Comparison of ENCODE assay signal across 10 cellular contexts in genomic region chr5:14593326-14594036, GRCh38. TPM values are rescaled to one million over a fixed set of nuclear protein-coding genes. Genes with fewer than 3 reads are reported as not detected.
DNase-seq lines count a peak whose midpoint lies in the region; TF ChIP-seq lines count a peak whose summit lies in the region.
"Had no signal": no experiment of that assay in that cellular context is flagged by ENCODE, and none has a peak within 500 bp of the region (broad histone marks: within the 10 kb centered on the region; RNA-seq: fewer than 3 reads in every experiment).

No MANE protein-coding gene starts in this region.

- DNase-seq in ELR (ENCODE audit: low read depth) (peak; percentile 70), HT1080 (ENCODE audit: low read depth) (peak; percentile 66), renal cortical epithelial cell (ENCODE audit: low read depth) (peak; percentile 9), osteocyte (ENCODE audit: extremely low spot score, unreplicated experiment) (no peak), NCI-H128 (lab: John Stamatoyannopoulos, UW; ENCODE audit: unreplicated experiment) (no peak), NCI-H774 (lab: John Stamatoyannopoulos, UW) (no peak)
- DNase-seq in activated T-helper 1 cell treated with anti-CD3 and anti-CD28 coated beads, Interleukin-12 subunit alpha, Interleukin-12 subunit beta, Interleukin-2, Interleukin-4 antibody, amounts not matched to agents 30 ng/mL and 10 ng/mL and 1 ng/mL, durations not matched to agents 14 hours and 24 hours and 36 hours (ENCODE audit: low spot score): no peak
- DNase-seq: NCI-H2227 treated with DMSO at 0.1 percent for 48 hours; stimulated activated CD4-positive, alpha-beta T cell treated with anti-CD3 and anti-CD28 coated beads, Interleukin-4, amount 100 ng/mL, for 1 hour; T-helper 9 cell had no signal

- H3K4me1 Mint-ChIP-seq in activated T-helper 1 cell treated with anti-CD3 and anti-CD28 coated beads, Interleukin-12 subunit alpha, Interleukin-12 subunit beta, Interleukin-2, Interleukin-4 antibody, amounts not matched to agents 30 ng/mL and 10 ng/mL and 1 ng/mL, durations not matched to agents 14 hours and 24 hours and 36 hours (ENCODE audit: low read depth): peaks cover 81% of the 10 kb centered on the region
- H3K4me1 Mint-ChIP-seq in osteocyte (ENCODE audit: unreplicated experiment): no peaks in the 10 kb centered on the region

- H3K4me3 Mint-ChIP-seq in activated T-helper 1 cell treated with anti-CD3 and anti-CD28 coated beads, Interleukin-12 subunit alpha, Interleukin-12 subunit beta, Interleukin-2, Interleukin-4 antibody, amounts not matched to agents 30 ng/mL and 10 ng/mL and 1 ng/mL, durations not matched to agents 14 hours and 24 hours and 36 hours: peak overlapping the region; percentile 50
- H3K4me3 Mint-ChIP-seq in osteocyte (ENCODE audit: unreplicated experiment): no peak overlapping the region

- no peak for TF ChIP-seq CTCF in osteocyte (IDR thresholded peaks at IDR 0.05)

- peaks cover 10% of the 10 kb centered on the region for H3K36me3 Mint-ChIP-seq in activated T-helper 1 cell treated with anti-CD3 and anti-CD28 coated beads, Interleukin-12 subunit alpha, Interleukin-12 subunit beta, Interleukin-2, Interleukin-4 antibody, amounts not matched to agents 30 ng/mL and 10 ng/mL and 1 ng/mL, durations not matched to agents 14 hours and 24 hours and 36 hours (ENCODE audit: low read depth)
- no peaks in the 10 kb centered on the region for H3K36me3 Mint-ChIP-seq in osteocyte (ENCODE audit: unreplicated experiment)

- H3K9me3 Mint-ChIP-seq in activated T-helper 1 cell treated with anti-CD3 and anti-CD28 coated beads, Interleukin-12 subunit alpha, Interleukin-12 subunit beta, Interleukin-2, Interleukin-4 antibody, amounts not matched to agents 30 ng/mL and 10 ng/mL and 1 ng/mL, durations not matched to agents 14 hours and 24 hours and 36 hours: no peaks in the 10 kb centered on the region
- H3K9me3 Mint-ChIP-seq in osteocyte (ENCODE audit: unreplicated experiment): no peaks in the 10 kb centered on the region

- no peaks in the 10 kb centered on the region for H3K27me3 Mint-ChIP-seq in activated T-helper 1 cell treated with anti-CD3 and anti-CD28 coated beads, Interleukin-12 subunit alpha, Interleukin-12 subunit beta, Interleukin-2, Interleukin-4 antibody, amounts not matched to agents 30 ng/mL and 10 ng/mL and 1 ng/mL, durations not matched to agents 14 hours and 24 hours and 36 hours (ENCODE audit: insufficient read depth)
- peaks cover 42% of the 10 kb centered on the region for H3K27me3 Mint-ChIP-seq in osteocyte (ENCODE audit: unreplicated experiment)

- H3K27ac Mint-ChIP-seq in activated T-helper 1 cell treated with anti-CD3 and anti-CD28 coated beads, Interleukin-12 subunit alpha, Interleukin-12 subunit beta, Interleukin-2, Interleukin-4 antibody, amounts not matched to agents 30 ng/mL and 10 ng/mL and 1 ng/mL, durations not matched to agents 14 hours and 24 hours and 36 hours: peak overlapping the region; percentile 98
- no peak overlapping the region for H3K27ac Mint-ChIP-seq in osteocyte (ENCODE audit: unreplicated experiment)

- intact Hi-C loops in activated T-helper 1 cell treated with anti-CD3 and anti-CD28 coated beads, Interleukin-12 subunit alpha, Interleukin-12 subunit beta, Interleukin-2, Interleukin-4 antibody, amounts not matched to agents 30 ng/mL and 10 ng/mL and 1 ng/mL, durations not matched to agents 14 hours and 24 hours and 36 hours (cut with micrococcal nuclease): loop anchor here (2.0 to 10.0 kb wide), 3 partner anchors 71 to 411 kb away; partner anchors contain the start of gene OTULIN

RNA-seq across cellular contexts. Expression of gene OTULINL, which starts 11.9 kb away (rescaled TPM):
- 7.0 and 7.1 TPM in 2 replicates for total RNA-seq in HT1080 (2014; rRNA removed; shearing (Covaris generic))
- polyA plus RNA-seq in HT1080 (2015; cell fraction: cytosol; rRNA removed): 2.2 and 2.5 TPM in 2 replicates
- polyA plus RNA-seq in HT1080 (2015; cell fraction: nucleus; rRNA removed): 1.1 and 1.4 TPM in 2 replicates
- 13.6 and 14.0 TPM in 2 replicates for total RNA-seq in activated T-helper 1 cell treated with anti-CD3 and anti-CD28 coated beads, Interleukin-12 subunit alpha, Interleukin-12 subunit beta, Interleukin-2, Interleukin-4 antibody, amounts not matched to agents 30 ng/mL and 10 ng/mL and 1 ng/mL, durations not matched to agents 14 hours and 24 hours and 36 hours
- total RNA-seq in renal cortical epithelial cell (0.94 and 1.0 TPM in 2 replicates), osteocyte (0.73 and 1.3 TPM in 2 replicates)

Comparison
In these comparisons a context has a peak if more than half of its experiments do, and no peak if none do; other contexts are left out.
1. DNase-seq: peak in ELR (single experiment), HT1080 (single experiment) and renal cortical epithelial cell (single experiment); none in activated T-helper 1 cell treated with anti-CD3 and anti-CD28 coated beads, Interleukin-12 subunit alpha, Interleukin-12 subunit beta, Interleukin-2, Interleukin-4 antibody, amounts not matched to agents 30 ng/mL and 10 ng/mL and 1 ng/mL, durations not matched to agents 14 hours and 24 hours and 36 hours (single experiment), osteocyte (single experiment), NCI-H128 (single experiment) and NCI-H774 (single experiment).